Comparison of ENCODE assay signal across 8 cellular contexts in genomic region chr5:154179846-154180710, GRCh38. TPM values are rescaled to one million over a fixed set of nuclear protein-coding genes. Genes with fewer than 3 reads are reported as not detected.
A peak's percentile ranks its signal among the peaks of the same experiment; 100 is the strongest.
DNase-seq lines count a peak whose midpoint lies in the region; ATAC-seq and TF ChIP-seq lines count a peak whose summit lies in the region.

No MANE protein-coding gene starts in this region.

- DNase-seq in activated CD4-positive, CD25-positive, alpha-beta regulatory T cell treated with anti-CD3 and anti-CD28 coated beads, Interleukin-2, amount 50 U/mL, for 16 hours (ENCODE audit: low read depth, low spot score) = peak; percentile 26
- DNase-seq in activated CD4-positive, CD25-positive, alpha-beta regulatory T cell treated with anti-CD3 and anti-CD28 coated beads, Interleukin-2, amount 50 U/mL, for 72 hours = no peak
- DNase-seq in NCI-H748 (lab: John Stamatoyannopoulos, UW; ENCODE audit: unreplicated experiment) = peak; percentile 70
- peak; percentile 52 for DNase-seq in activated naive CD4-positive, alpha-beta T cell treated with anti-CD3 and anti-CD28 coated beads, Interleukin-2, amount 10 ng/mL, durations not matched to agents 7 days and 5 days
- DNase-seq in cardiac muscle cell (ENCODE audit: low read depth in 1 of 2, low spot score in 1 of 2) = peak; percentile 70 to 80
- no peak for DNase-seq in retinal pigment epithelial cell (ENCODE audit: low read depth)

- peaks cover 36% of the 10 kb centered on the region for H3K27me3 Mint-ChIP-seq in activated naive CD4-positive, alpha-beta T cell treated with anti-CD3 and anti-CD28 coated beads, Interleukin-2, amount 10 ng/mL, durations not matched to agents 7 days and 5 days

- no peaks in the 10 kb centered on the region for H3K9me3 ChIP-seq in cardiac muscle cell (ENCODE audit: low read depth)

- no peaks in the 10 kb centered on the region for H3K36me3 ChIP-seq in cardiac muscle cell

- ATAC-seq in GM19467 (IDR thresholded peaks at IDR 0.05; ENCODE audit: unreplicated experiment) = peak; percentile 90
- ATAC-seq in HG03457 (IDR thresholded peaks at IDR 0.05; ENCODE audit: unreplicated experiment) = peak; percentile 85

- no peak overlapping the region for H3K27ac Mint-ChIP-seq in activated naive CD4-positive, alpha-beta T cell treated with anti-CD3 and anti-CD28 coated beads, Interleukin-2, amount 10 ng/mL, durations not matched to agents 7 days and 5 days

- H3K4me3 ChIP-seq in cardiac muscle cell = no peak overlapping the region
- H3K4me3 ChIP-seq in retinal pigment epithelial cell (ENCODE audit: low read length) = no peak overlapping the region

- CTCF ChIA-PET in activated naive CD4-positive, alpha-beta T cell treated with anti-CD3 and anti-CD28 coated beads, Interleukin-2, amount 10 ng/mL, durations not matched to agents 7 days and 5 days (lab: Charles Lee) = interaction anchor here (0.6 to 7.5 kb wide), 24 partner anchors 11 to 236 kb away, joined by 3 to 116 read pairs (median 4); partner anchors contain the start of gene GALNT10

- H3K36me3 Mint-ChIP-seq in activated naive CD4-positive, alpha-beta T cell treated with anti-CD3 and anti-CD28 coated beads, Interleukin-2, amount 10 ng/mL, durations not matched to agents 7 days and 5 days = no peaks in the 10 kb centered on the region

- H3K4me1 ChIP-seq in cardiac muscle cell (ENCODE audit: low read depth) = no peaks in the 10 kb centered on the region

- no peak overlapping the region for H3K4me3 Mint-ChIP-seq in activated naive CD4-positive, alpha-beta T cell treated with anti-CD3 and anti-CD28 coated beads, Interleukin-2, amount 10 ng/mL, durations not matched to agents 7 days and 5 days

- peak; percentile 84 for TF ChIP-seq CTCF in cardiac muscle cell (IDR thresholded peaks at IDR 0.05; ENCODE audit: low read depth, low read length)
- TF ChIP-seq CTCF in retinal pigment epithelial cell (conservative IDR thresholded peaks at IDR 0.05; ENCODE audit: low read depth, low read length) = peak; percentile 91

- H3K27ac ChIP-seq in cardiac muscle cell = no peak overlapping the region

- peaks cover 8% of the 10 kb centered on the region for H3K4me1 Mint-ChIP-seq in activated naive CD4-positive, alpha-beta T cell treated with anti-CD3 and anti-CD28 coated beads, Interleukin-2, amount 10 ng/mL, durations not matched to agents 7 days and 5 days

- H3K9me3 Mint-ChIP-seq in activated naive CD4-positive, alpha-beta T cell treated with anti-CD3 and anti-CD28 coated beads, Interleukin-2, amount 10 ng/mL, durations not matched to agents 7 days and 5 days = no peaks in the 10 kb centered on the region

- peaks cover 51% of the 10 kb centered on the region for H3K27me3 ChIP-seq in cardiac muscle cell

RNA-seq across cellular contexts. Expression of gene GALNT10, which starts 10.5 kb away (rescaled TPM):
- total RNA-seq in cardiac muscle cell = 7.4 and 8.2 TPM in 2 replicates
- 6.7 and 8.2 TPM in 2 replicates for polyA plus RNA-seq in cardiac muscle cell

Comparison
In these comparisons a context has a peak if more than half of its experiments do, and no peak if none do; other contexts are left out.
1. DNase-seq: peak in activated CD4-positive, CD25-positive, alpha-beta regulatory T cell treated with anti-CD3 and anti-CD28 coated beads, Interleukin-2, amount 50 U/mL, for 16 hours (single experiment), NCI-H748 (single experiment), activated naive CD4-positive, alpha-beta T cell treated with anti-CD3 and anti-CD28 coated beads, Interleukin-2, amount 10 ng/mL, durations not matched to agents 7 days and 5 days (single experiment) and cardiac muscle cell (2 of 2); none in activated CD4-positive, CD25-positive, alpha-beta regulatory T cell treated with anti-CD3 and anti-CD28 coated beads, Interleukin-2, amount 50 U/mL, for 72 hours (single experiment) and retinal pigment epithelial cell (single experiment).